ENCODE assay signal across 20 cellular contexts in the genomic region with DNA sequence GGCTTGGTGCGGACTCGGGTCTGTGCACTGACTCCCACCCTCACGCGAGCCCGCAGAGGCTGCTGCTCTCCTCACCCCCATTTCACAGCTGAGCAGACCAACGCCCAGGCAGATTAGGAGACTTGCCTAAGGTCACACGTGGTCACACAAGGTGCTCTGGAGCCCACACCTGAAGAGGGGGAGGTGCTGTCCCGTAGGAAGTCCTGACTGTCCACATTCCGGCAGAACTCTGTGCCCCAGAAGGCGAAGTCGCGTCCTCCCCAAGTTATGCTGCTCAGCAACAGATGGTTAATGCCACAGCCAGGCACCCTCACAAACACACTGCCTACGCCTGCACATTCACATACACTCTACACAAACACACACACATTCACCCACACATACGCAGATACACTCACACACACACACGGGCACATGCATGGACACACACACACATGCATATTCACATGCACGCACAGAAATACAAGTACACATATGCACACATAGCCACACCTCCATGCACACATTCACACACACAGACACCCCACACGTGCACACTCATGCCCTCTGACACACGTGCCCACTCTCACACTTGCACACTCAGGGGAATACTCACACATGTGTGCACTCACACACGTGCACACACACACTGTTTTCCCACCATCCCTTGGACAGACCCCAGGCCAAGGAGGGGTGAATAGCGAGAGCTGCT. TPM values are rescaled to one million over a fixed set of nuclear protein-coding genes. Genes with fewer than 3 reads are reported as not detected.
DNase-seq lines count a peak whose midpoint lies in the region; ATAC-seq and TF ChIP-seq lines count a peak whose summit lies in the region.
"Had no signal": no experiment of that assay in that cellular context is flagged by ENCODE, and none has a peak within 500 bp of the region (broad histone marks: within the 10 kb centered on the region; RNA-seq: fewer than 3 reads in every experiment).

No MANE protein-coding gene starts in this region.

- peaks cover 5% of the 10 kb centered on the region for H3K9me3 Mint-ChIP-seq in glutamatergic neuron (ENCODE audit: unreplicated experiment)
- H3K9me3 Mint-ChIP-seq: CD14-positive monocyte had no signal

- no peak for TF ChIP-seq CTCF in heart right ventricle (IDR thresholded peaks at IDR 0.05)
- no peak for TF ChIP-seq CTCF in glutamatergic neuron (IDR thresholded peaks at IDR 0.05; ENCODE audit: partially characterized antibody, unreplicated experiment)
- no peak for TF ChIP-seq CTCF in osteoblast (IDR thresholded peaks at IDR 0.05; ENCODE audit: extremely low read depth, low read depth, low read length)

- peak overlapping the region; percentile 74 for H3K4me3 Mint-ChIP-seq in glutamatergic neuron (ENCODE audit: unreplicated experiment)
- H3K4me3 Mint-ChIP-seq: CD14-positive monocyte had no signal

- peak overlapping the region; percentile 88 for H3K27ac Mint-ChIP-seq in glutamatergic neuron (ENCODE audit: unreplicated experiment)
- H3K27ac Mint-ChIP-seq: CD14-positive monocyte had no signal

- H3K27me3 ChIP-seq in heart right ventricle (peaks cover 0 to 26% (median 11%) of the 10 kb centered on the region in 7 donors), osteoblast (ENCODE audit: insufficient read depth, low read length) (peaks cover 15% of the 10 kb centered on the region)

- no peaks in the 10 kb centered on the region for H4K20me1 ChIP-seq in osteoblast (ENCODE audit: insufficient read depth, low read length)

- DNase-seq in heart right ventricle (no peak), Right ventricle myocardium inferior (ENCODE audit: missing footprints) (no peak), RPMI8226 (peak; percentile 45), glutamatergic neuron (no peak), osteoblast (ENCODE audit: insufficient read length, low spot score, missing footprints) (peak; percentile 76), DMS153 treated with DMSO at 0.1 percent for 48 hours (lab: John Stamatoyannopoulos, UW; ENCODE audit: unreplicated experiment) (no peak), NCI-H524 (lab: John Stamatoyannopoulos, UW) (no peak), SHP77 treated with DMSO at 0.1 percent for 48 hours (lab: John Stamatoyannopoulos, UW) (no peak)
- DNase-seq: DND-41, GDM1, GM23248, NCI-H1436 treated with DMSO at 0.1 percent for 48 hours, NCI-H510A treated with DMSO at 0.1 percent for 48 hours, PC-9 had no signal

- peaks cover 0 to 9% (median 0%) of the 10 kb centered on the region in 9 donors for H3K36me3 ChIP-seq in heart right ventricle
- no peaks in the 10 kb centered on the region for H3K36me3 ChIP-seq in osteoblast (ENCODE audit: insufficient read depth, low read length)

- ATAC-seq in heart right ventricle, result no peak
- ATAC-seq in Right ventricle myocardium inferior, result no peak
- ATAC-seq: HCT116 had no signal

- no peak overlapping the region for H3K4me2 ChIP-seq in osteoblast (ENCODE audit: insufficient read depth, low read length)
- H3K4me2 ChIP-seq: KMS-11, PC-9 had no signal

- no peak overlapping the region for H2AFZ ChIP-seq in osteoblast (ENCODE audit: low read length)
- H2AFZ ChIP-seq: GM23248, PC-9 had no signal

- intact Hi-C loops in heart right ventricle (cut with DNase I) (loop anchor here in 3 of 10 donors (10.0 kb wide), 1 partner anchor 141 kb away; the partner anchor contains the start of gene ADSS1 (in 3 of the 3)), Right ventricle myocardium inferior (cut with DNase I) (no loop called here)

- H3K79me2 ChIP-seq in osteoblast (ENCODE audit: insufficient read depth, low read length), result no peaks in the 10 kb centered on the region

- peaks cover 4% of the 10 kb centered on the region for H3K36me3 Mint-ChIP-seq in glutamatergic neuron (ENCODE audit: unreplicated experiment)
- H3K36me3 Mint-ChIP-seq: CD14-positive monocyte had no signal

- 52 to 56% methylated on average over 20 of the region's 20 CpGs for WGBS in heart right ventricle, 2 donors

- H3K4me1 ChIP-seq in heart right ventricle (peaks cover 12 to 100% (median 48%) of the 10 kb centered on the region in 9 donors), osteoblast (ENCODE audit: insufficient read depth, low read length) (no peaks in the 10 kb centered on the region)

- H3K27me3 Mint-ChIP-seq in glutamatergic neuron (ENCODE audit: unreplicated experiment), result peaks cover 8% of the 10 kb centered on the region

- H3K4me1 Mint-ChIP-seq in glutamatergic neuron (ENCODE audit: low read depth, unreplicated experiment), result peaks cover 13% of the 10 kb centered on the region
- H3K4me1 Mint-ChIP-seq: CD14-positive monocyte had no signal

- H3K27ac ChIP-seq in heart right ventricle (peak overlapping the region; percentile 36 to 98 (median 90)), osteoblast (ENCODE audit: low read depth, low read length) (no peak overlapping the region)
- H3K27ac ChIP-seq: GM23248, KMS-11, PC-9, SK-N-MC had no signal

- H3K9me3 ChIP-seq in heart right ventricle (no peaks in the 10 kb centered on the region), osteoblast (ENCODE audit: low read depth, low read length) (no peaks in the 10 kb centered on the region)

- peak overlapping the region in 7 of 10 donors; percentile 7 to 27 (median 17) for H3K4me3 ChIP-seq in heart right ventricle
- H3K4me3 ChIP-seq in osteoblast (ENCODE audit: insufficient read depth, low read length), result no peak overlapping the region
- H3K4me3 ChIP-seq: GM23248, PC-9, SK-N-MC had no signal

RNA-seq across cellular contexts. Expression of gene C14orf180, which starts 4.0 kb away (rescaled TPM):
- total RNA-seq in heart right ventricle (100 to 1,000 TPM in 1 of 10 donors, 10 to 100 TPM in 9; 55.0 to 124 (median 75.1) TPM), Right ventricle myocardium inferior (40.0 TPM), glutamatergic neuron (ENCODE audit: unreplicated experiment) (not detected), osteoblast (not detected in 2 replicates)
- 100 to 1,000 TPM in 1 of 2 donors, 10 to 100 TPM in 1; 13.8 to 139 TPM for polyA plus RNA-seq in heart right ventricle
- total RNA-seq: A673, GM23248, M059J, PC-9 had no signal
- polyA plus RNA-seq: CD14-positive monocyte, GM23248 had no signal

RNA-seq across cellular contexts. Expression of gene TMEM179, which starts 21.0 kb away (rescaled TPM):
- total RNA-seq in heart right ventricle (1 to 10 TPM in 1 of 10 donors, under 1 TPM in 4, not detected in 5; 0.34 to 1.0 (median 0.42) TPM), Right ventricle myocardium inferior (not detected), glutamatergic neuron (ENCODE audit: unreplicated experiment) (28.8 TPM), osteoblast (not detected in 2 replicates)
- under 1 TPM; 0.17 to 0.22 TPM for polyA plus RNA-seq in heart right ventricle
- total RNA-seq: GM23248, PC-9 had no signal
- polyA plus RNA-seq: CD14-positive monocyte, GM23248 had no signal

Comparison
In these comparisons a context has a peak if more than half of its experiments do, and no peak if none do; other contexts are left out.
1. DNase-seq: peak in RPMI8226 (single experiment) and osteoblast (single experiment); none in heart right ventricle (0 of 2), Right ventricle myocardium inferior (single experiment), glutamatergic neuron (single experiment), DMS153 treated with DMSO at 0.1 percent for 48 hours (single experiment), NCI-H524 (0 of 2) and SHP77 treated with DMSO at 0.1 percent for 48 hours (single experiment).
2. RNA of gene C14orf180, which starts 4.0 kb away (total RNA-seq): 55.0 to 124 TPM in heart right ventricle and 40.0 TPM in Right ventricle myocardium inferior (single experiment); not detected in glutamatergic neuron (single experiment) and not detected in osteoblast; every median in the first group is over 10 times any median in the second.
3. RNA of gene TMEM179, which starts 21.0 kb away (total RNA-seq): 28.8 TPM in glutamatergic neuron (single experiment); 0.34 to 1.0 TPM in heart right ventricle, not detected in Right ventricle myocardium inferior (single experiment) and not detected in osteoblast; every median in the first group is over 10 times any median in the second.